In genomic region chr1:16292739-16293138, GRCh38 we compare ENCODE assay signal across 23 cellular contexts.
"Had no signal": no experiment of that assay in that cellular context is flagged by ENCODE, and none has a peak within 500 bp of the region (broad histone marks: within the 10 kb centered on the region; RNA-seq: fewer than 3 reads in every experiment).

No MANE protein-coding gene starts in this region.

- H3K4me1 ChIP-seq: parathyroid adenoma, sigmoid colon had no signal

- H3K27ac ChIP-seq: hepatocyte, parathyroid adenoma had no signal

- H3K4me3 ChIP-seq: gastroesophageal sphincter, heart left ventricle, hepatocyte, left lung, lung, mucosa of descending colon, right atrium auricular region, sigmoid colon, spleen, vagina had no signal

- H3K27ac Mint-ChIP-seq: effector memory CD8-positive, alpha-beta T cell; natural killer cell treated with Interleukin-12 subunit alpha and Interleukin-12 subunit beta and Interleukin-15 and Interleukin-18, amount 100 ng/mL, for 72 hours; stimulated activated naive B cell treated with anti-CD40 and anti-IgM and Interleukin-4, amounts not matched to agents 10 μg/mL and 1 μg/mL and 100 μg/mL, for 72 hours had no signal

- ATAC-seq: effector memory CD8-positive, alpha-beta T cell; gastroesophageal sphincter; mucosa of descending colon; natural killer cell treated with Interleukin-12 subunit alpha and Interleukin-12 subunit beta and Interleukin-15 and Interleukin-18, amount 100 ng/mL, for 72 hours; stimulated activated naive B cell treated with anti-CD40 and anti-IgM and Interleukin-4, amounts not matched to agents 10 μg/mL and 1 μg/mL and 100 μg/mL, for 72 hours had no signal

- H3K4me3 Mint-ChIP-seq: effector memory CD8-positive, alpha-beta T cell; memory B cell; naive B cell; natural killer cell treated with Interleukin-12 subunit alpha and Interleukin-12 subunit beta and Interleukin-15 and Interleukin-18, amount 100 ng/mL, for 72 hours; neural crest cell; stimulated activated naive B cell treated with anti-CD40 and anti-IgM and Interleukin-4, amounts not matched to agents 10 μg/mL and 1 μg/mL and 100 μg/mL, for 72 hours; stimulated activated naive CD8-positive, alpha-beta T cell treated with anti-CD3 and anti-CD28 coated beads, Interleukin-15, Interleukin-2, amounts not matched to agents 100 ng/mL and 50 ng/mL, for 24 hours had no signal

- H3K27me3 Mint-ChIP-seq: effector memory CD8-positive, alpha-beta T cell; memory B cell; naive B cell; natural killer cell treated with Interleukin-12 subunit alpha and Interleukin-12 subunit beta and Interleukin-15 and Interleukin-18, amount 100 ng/mL, for 72 hours; progenitor cell of endocrine pancreas; stimulated activated naive B cell treated with anti-CD40 and anti-IgM and Interleukin-4, amounts not matched to agents 10 μg/mL and 1 μg/mL and 100 μg/mL, for 72 hours; stimulated activated naive CD8-positive, alpha-beta T cell treated with anti-CD3 and anti-CD28 coated beads, Interleukin-15, Interleukin-2, amounts not matched to agents 100 ng/mL and 50 ng/mL, for 24 hours had no signal

- H3K9me3 Mint-ChIP-seq: effector memory CD8-positive, alpha-beta T cell; memory B cell; naive B cell; natural killer cell treated with Interleukin-12 subunit alpha and Interleukin-12 subunit beta and Interleukin-15 and Interleukin-18, amount 100 ng/mL, for 72 hours; neural crest cell; stimulated activated naive B cell treated with anti-CD40 and anti-IgM and Interleukin-4, amounts not matched to agents 10 μg/mL and 1 μg/mL and 100 μg/mL, for 72 hours; stimulated activated naive CD8-positive, alpha-beta T cell treated with anti-CD3 and anti-CD28 coated beads, Interleukin-15, Interleukin-2, amounts not matched to agents 100 ng/mL and 50 ng/mL, for 24 hours had no signal

- H3K9me3 ChIP-seq: gastroesophageal sphincter, heart left ventricle, left lung, mucosa of descending colon, right atrium auricular region, sigmoid colon, spleen, vagina had no signal

- DNase-seq: cortex of kidney; effector memory CD8-positive, alpha-beta T cell; heart left ventricle; left cardiac atrium; left lung; mucosa of descending colon; naive B cell; sigmoid colon; spleen; stimulated activated CD4-positive, alpha-beta T cell treated with anti-CD3 and anti-CD28 coated beads, Interleukin-4, amount 100 ng/mL, for 4 hours; stimulated activated naive B cell treated with anti-CD40 and anti-IgM and Interleukin-4, amounts not matched to agents 10 μg/mL and 1 μg/mL and 100 μg/mL, for 72 hours; trophoblast cell had no signal

- H3K27me3 ChIP-seq: gastroesophageal sphincter, heart left ventricle, hepatocyte, left lung, right atrium auricular region, sigmoid colon, spleen, vagina had no signal
